ENCODE assay signal across 16 cellular contexts in the genomic region with DNA sequence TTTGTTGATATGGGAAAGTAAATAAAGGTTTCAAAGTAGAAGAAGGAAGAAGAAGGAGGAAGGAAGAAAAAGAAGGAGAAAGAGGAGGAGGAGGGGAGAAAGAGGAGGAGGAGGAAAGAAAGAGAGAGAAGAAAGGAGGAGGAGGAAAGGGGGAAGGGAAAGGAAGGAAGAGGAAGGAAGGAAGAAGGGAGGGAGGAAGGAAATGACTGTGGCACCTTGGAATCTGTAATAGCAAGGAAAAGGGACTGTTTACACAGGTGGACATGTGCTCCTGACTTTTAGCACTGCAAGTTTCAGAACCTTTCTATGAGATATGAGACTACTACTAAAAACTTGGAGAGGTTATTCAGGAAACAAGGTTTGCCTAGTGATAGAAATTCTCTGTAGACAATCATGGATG.
A peak's percentile ranks its signal among the peaks of the same experiment; 100 is the strongest.
DNase-seq lines count a peak whose midpoint lies in the region; ATAC-seq and TF ChIP-seq lines count a peak whose summit lies in the region.
"Had no signal": no experiment of that assay in that cellular context is flagged by ENCODE, and none has a peak within 500 bp of the region (broad histone marks: within the 10 kb centered on the region; RNA-seq: fewer than 3 reads in every experiment).

No MANE protein-coding gene starts in this region.

- H3K4me3 ChIP-seq in LNCaP clone FGC (ENCODE audit: low read depth, low read length) (no peak overlapping the region), body of pancreas (no peak overlapping the region), neutrophil (ENCODE audit: low read depth in 1 of 2, low read length in 1 of 2) (no peak overlapping the region)
- H3K4me3 ChIP-seq: BLaER1, GM23248 had no signal

- intact Hi-C loops in body of pancreas (cut with DNase I) = no loop called here

- peaks cover 28% of the 10 kb centered on the region for H3K4me1 ChIP-seq in body of pancreas
- H3K4me1 ChIP-seq in neutrophil (ENCODE audit: control insufficient read depth in 1 of 2, insufficient read depth in 1 of 2, low read depth in 1 of 2, low read length in 1 of 2) = peaks cover 0 to 3% of the 10 kb centered on the region in 2 experiments
- H3K4me1 ChIP-seq: BLaER1 had no signal

- no peaks in the 10 kb centered on the region for H3K9me3 ChIP-seq in body of pancreas
- H3K9me3 ChIP-seq in neutrophil = no peaks in the 10 kb centered on the region
- H3K9me3 ChIP-seq: BLaER1 had no signal

- peak; percentile 64 for ATAC-seq in body of pancreas
- ATAC-seq: HepG2 had no signal

- peak overlapping the region in 2 of 4 donors; percentile 48 to 62 for H3K27ac ChIP-seq in body of pancreas
- peak overlapping the region; percentile 35 for H3K27ac ChIP-seq in neutrophil
- H3K27ac ChIP-seq: 22Rv1, BLaER1, GM23248 had no signal

- TF ChIP-seq POLR2A in body of pancreas (IDR thresholded peaks at IDR 0.05) (no peak), erythroblast (IDR thresholded peaks at IDR 0.05; ENCODE audit: low read length) (no peak)

- no peak for TF ChIP-seq CTCF in LNCaP clone FGC (IDR thresholded peaks at IDR 0.05; ENCODE audit: control insufficient read depth, extremely low read depth, insufficient read depth)
- TF ChIP-seq CTCF in body of pancreas (IDR thresholded peaks at IDR 0.05) = no peak
- no peak for TF ChIP-seq CTCF in neutrophil (IDR thresholded peaks at IDR 0.05)

- DNase-seq in A172 (ENCODE audit: low spot score) (peak; percentile 45), LNCaP clone FGC (ENCODE audit: low read depth) (peak; percentile 45), body of pancreas (peak in 2 of 4 donors; percentile 11 to 19), erythroblast (lab: John Stamatoyannopoulos, UW) (no peak), NCI-H748 treated with DMSO at 0.1 percent for 48 hours (lab: John Stamatoyannopoulos, UW) (no peak), SHP77 treated with DMSO at 0.1 percent for 48 hours (lab: John Stamatoyannopoulos, UW) (no peak)
- DNase-seq: AML-193; CD8-positive, alpha-beta memory T cell; DMS53; GF-D8; GM23248; H7 had no signal

- H3K27me3 ChIP-seq in body of pancreas (no peaks in the 10 kb centered on the region), neutrophil (no peaks in the 10 kb centered on the region)
- H3K27me3 ChIP-seq: BLaER1 had no signal

- peaks cover 0 to 4% of the 10 kb centered on the region in 2 donors for H3K36me3 ChIP-seq in body of pancreas (replicated peaks in 1 of 2; ENCODE audit: insufficient read depth in 1 of 2, low read depth in 2 of 2)
- peaks cover 31% of the 10 kb centered on the region for H3K36me3 ChIP-seq in neutrophil

Comparison
In these comparisons a context has a peak if more than half of its experiments do, and no peak if none do; other contexts are left out.
1. DNase-seq: peak in A172 (single experiment) and LNCaP clone FGC (single experiment); none in erythroblast (0 of 2), NCI-H748 treated with DMSO at 0.1 percent for 48 hours (single experiment) and SHP77 treated with DMSO at 0.1 percent for 48 hours (single experiment).